18 cellular contexts compared by ENCODE assay signal in genomic region chr20:54680439-54680838, GRCh38.
"Had no signal": no experiment of that assay in that cellular context is flagged by ENCODE, and none has a peak within 500 bp of the region (broad histone marks: within the 10 kb centered on the region; RNA-seq: fewer than 3 reads in every experiment).

No MANE protein-coding gene starts in this region.

- H3K79me2 ChIP-seq: hepatocyte had no signal

- DNase-seq: cortex of kidney; left lung; occipital lobe; sigmoid colon; spleen; stimulated activated CD4-positive, alpha-beta T cell treated with anti-CD3 and anti-CD28 coated beads, Interleukin-4, amount 100 ng/mL, for 4 hours had no signal

- H3K4me1 ChIP-seq: left lung, prostate gland, spleen, testis, tibial artery had no signal

- H3K27me3 ChIP-seq: hepatocyte, ovary, right atrium auricular region, sigmoid colon, testis had no signal

- H3K4me3 ChIP-seq: gastroesophageal sphincter, heart left ventricle, hepatocyte, left lung, ovary, prostate gland, right atrium auricular region, sigmoid colon, spleen, testis, tibial artery had no signal

- H3K9me3 ChIP-seq: gastroesophageal sphincter, heart left ventricle, left lung, ovary, prostate gland, right atrium auricular region, sigmoid colon, spleen, testis, tibial artery had no signal

- H3K36me3 ChIP-seq: gastroesophageal sphincter, heart left ventricle, left lung, ovary, prostate gland, right atrium auricular region, sigmoid colon, spleen, tibial artery had no signal

- ATAC-seq: gastroesophageal sphincter; heart left ventricle; naive thymus-derived CD8-positive, alpha-beta T cell; stimulated activated memory B cell treated with anti-CD40 and anti-IgM and Interleukin-4, amounts not matched to agents 10 μg/mL and 1 μg/mL and 100 μg/mL, for 72 hours; stimulated activated naive CD8-positive, alpha-beta T cell treated with anti-CD3 and anti-CD28 coated beads, Interleukin-15, Interleukin-2, amounts not matched to agents 100 U/mL and 50 U/mL, for 24 hours had no signal

- FAIRE-seq: islet of Langerhans had no signal

- H2AFZ ChIP-seq: hepatocyte had no signal

- H3K27ac ChIP-seq: gastroesophageal sphincter, heart left ventricle, hepatocyte, left lung, ovary, prostate gland, right atrium auricular region, sigmoid colon, spleen, testis, tibial artery had no signal
